In genomic region chr20:39874049-39874893, GRCh38 we compare ENCODE assay signal across 9 cellular contexts.
DNase-seq lines count a peak whose midpoint lies in the region; ATAC-seq and TF ChIP-seq lines count a peak whose summit lies in the region.
"Had no signal": no experiment of that assay in that cellular context is flagged by ENCODE, and none has a peak within 500 bp of the region (broad histone marks: within the 10 kb centered on the region; RNA-seq: fewer than 3 reads in every experiment).

No MANE protein-coding gene starts in this region.

- H3K27ac Mint-ChIP-seq in type B pancreatic cell = no peak overlapping the region

- H3K4me1 ChIP-seq in Panc1 (ENCODE audit: control insufficient read depth, insufficient read depth, low read length) (no peaks in the 10 kb centered on the region), colonic mucosa (no peaks in the 10 kb centered on the region), right lobe of liver (peaks cover 0 to 31% (median 0%) of the 10 kb centered on the region in 4 donors)

- no peaks in the 10 kb centered on the region for H3K36me3 ChIP-seq in Panc1 (ENCODE audit: control insufficient read depth, insufficient read depth, low read length)
- no peaks in the 10 kb centered on the region for H3K36me3 ChIP-seq in colonic mucosa
- no peaks in the 10 kb centered on the region for H3K36me3 ChIP-seq in right lobe of liver
- H3K36me3 ChIP-seq: BLaER1 treated with 17β-estradiol and CSF1 and Interleukin-3, amounts not matched to agents 10 nM and 100 nM had no signal

- in situ Hi-C loops in KBM-7 (cut with MboI; ENCODE audit: low pct_unique_long_range_greater_than_20kb, low sequenced_read_pairs) = no loop called here
- in situ Hi-C loops in Panc1 (cut with HindIII; ENCODE audit: low pct_unique_long_range_greater_than_20kb, low sequenced_read_pairs) = no loop called here

- TF ChIP-seq CTCF in Panc1 (IDR thresholded peaks at IDR 0.05) = peak; percentile 49; the same call in 1 of the 2 replicates
- TF ChIP-seq CTCF in colonic mucosa (IDR thresholded peaks at IDR 0.05) = peak; percentile 72
- TF ChIP-seq CTCF in right lobe of liver (IDR thresholded peaks at IDR 0.05) = peak; percentile 59 to 88 (median 76)
- peak; percentile 78 for TF ChIP-seq CTCF in type B pancreatic cell (conservative IDR thresholded peaks at IDR 0.05)

- no peak overlapping the region for H3K9ac ChIP-seq in colonic mucosa (ENCODE audit: low read depth in 2 of 2, low read length in 2 of 2)
- H3K9ac ChIP-seq: BLaER1 treated with 17β-estradiol and CSF1 and Interleukin-3, amounts not matched to agents 10 nM and 100 nM had no signal

- H3K4me3 ChIP-seq in Panc1 (ENCODE audit: low read depth in 2 of 2, low read length in 2 of 2) = no peak overlapping the region
- H3K4me3 ChIP-seq in colonic mucosa = no peak overlapping the region
- no peak overlapping the region for H3K4me3 ChIP-seq in right lobe of liver
- H3K4me3 ChIP-seq: BLaER1 treated with 17β-estradiol and CSF1 and Interleukin-3, amounts not matched to agents 10 nM and 100 nM had no signal

- no peaks in the 10 kb centered on the region for H3K27me3 Mint-ChIP-seq in type B pancreatic cell

- no peak for TF ChIP-seq POLR2A in right lobe of liver (IDR thresholded peaks at IDR 0.05)

- CTCF ChIA-PET in Panc1 (lab: Charles Lee) = no interaction called here

- H3K4me1 Mint-ChIP-seq in type B pancreatic cell (ENCODE audit: unreplicated experiment) = peaks cover 73% of the 10 kb centered on the region

- BruUV-seq in Panc1 (replicated peaks; lab: Mats Ljungman, UMichigan) = no TSS peak

- H3K27me3 ChIP-seq in Panc1 (ENCODE audit: control insufficient read depth, insufficient read depth, low read length) (no peaks in the 10 kb centered on the region), colonic mucosa (no peaks in the 10 kb centered on the region), right lobe of liver (no peaks in the 10 kb centered on the region)
- H3K27me3 ChIP-seq: BLaER1 treated with 17β-estradiol and CSF1 and Interleukin-3, amounts not matched to agents 10 nM and 100 nM had no signal

- POLR2A ChIA-PET in Panc1 (lab: Charles Lee) = no interaction called here

- H3K9me3 ChIP-seq in Panc1 (ENCODE audit: control insufficient read depth, insufficient read depth, low read depth, low read length) = no peaks in the 10 kb centered on the region
- no peaks in the 10 kb centered on the region for H3K9me3 ChIP-seq in colonic mucosa
- no peaks in the 10 kb centered on the region for H3K9me3 ChIP-seq in right lobe of liver
- H3K9me3 ChIP-seq: BLaER1 treated with 17β-estradiol and CSF1 and Interleukin-3, amounts not matched to agents 10 nM and 100 nM had no signal

- no peaks in the 10 kb centered on the region for H3K36me3 Mint-ChIP-seq in type B pancreatic cell

- DNase-seq in NCI-H2171 treated with DMSO at 0.1 percent for 48 hours (lab: John Stamatoyannopoulos, UW) (peak; percentile 13), NCI-H2171 (lab: John Stamatoyannopoulos, UW) (no peak), KBM-7 (peak; percentile 63), Panc1 (ENCODE audit: low read depth, low spot score) (peak; percentile 60), colonic mucosa (peak; percentile 79), right lobe of liver (peak; percentile 69 to 72 (median 70)), type B pancreatic cell (ENCODE audit: extremely low spot score, unreplicated experiment) (no peak)

- 32% methylated on average over 7 of the region's 8 CpGs for WGBS in right lobe of liver (ENCODE audit: insufficient coverage, low coverage, low lambda C conversion rate, missing lambda C conversion rate)

- intact Hi-C loops in Panc1 (cut with micrococcal nuclease; ENCODE audit: unreplicated experiment) (no loop called here), colonic mucosa (cut with DNase I) (loop anchor here (2.0 kb wide), 1 partner anchor 605 kb away; no protein-coding TSS in a partner anchor), right lobe of liver (cut with DNase I) (no loop called here)

- H3K4me3 Mint-ChIP-seq in type B pancreatic cell = no peak overlapping the region

- ATAC-seq in GM21528 (IDR thresholded peaks at IDR 0.05; ENCODE audit: low FRiP score, unreplicated experiment) = peak; percentile 88
- peak; percentile 51; the same call in 1 of the 2 replicates for ATAC-seq in Panc1
- ATAC-seq in right lobe of liver = peak; percentile 83 to 94 (median 92)

- H3K9me3 Mint-ChIP-seq in type B pancreatic cell = no peaks in the 10 kb centered on the region

- H3K27ac ChIP-seq in Panc1 (ENCODE audit: low read length) (no peak overlapping the region), colonic mucosa (no peak overlapping the region), right lobe of liver (no peak overlapping the region)
- H3K27ac ChIP-seq: BLaER1 treated with 17β-estradiol and CSF1 and Interleukin-3, amounts not matched to agents 10 nM and 100 nM had no signal

Comparison
In these comparisons a context has a peak if more than half of its experiments do, and no peak if none do; other contexts are left out.
1. DNase-seq: peak in NCI-H2171 treated with DMSO at 0.1 percent for 48 hours (single experiment), KBM-7 (single experiment), Panc1 (single experiment), colonic mucosa (single experiment) and right lobe of liver (3 of 3); none in NCI-H2171 (single experiment) and type B pancreatic cell (single experiment).
2. Peak in every context shown above with its lines, with median percentiles within 50 percentile points of each other: ATAC-seq and CTCF ChIP-seq.